In genomic region chr12:80517655-80518054, GRCh38 we compare ENCODE assay signal across 5 cellular contexts.
A peak's percentile ranks its signal among the peaks of the same experiment; 100 is the strongest.
TF ChIP-seq lines count a peak whose summit lies in the region.

No MANE protein-coding gene starts in this region.

TF ChIP-seq in SK-N-SH treated with all-trans-retinoic acid at 6 μM for 48 hours, 23 proteins besides CTCF, POLR2A, EP300 and RAD21:
- TF ChIP-seq OSR1 (CRISPR knock-in tag; IDR thresholded peaks at IDR 0.05), result no peak
- TF ChIP-seq ZNF8 (CRISPR knock-in tag; IDR thresholded peaks at IDR 0.05), result peak; percentile 81; the same call in 1 of the 2 replicates

TF ChIP-seq in SK-N-SH, 30 proteins besides CTCF, POLR2A, EP300 and RAD21:
- no peak for TF ChIP-seq POLR2AphosphoS5 (IDR thresholded peaks at IDR 0.05; ENCODE audit: low read depth, low read length)
- no peak for TF ChIP-seq FOSL2 (IDR thresholded peaks at IDR 0.05; ENCODE audit: borderline replicate concordance, low read depth)
- no peak for TF ChIP-seq FOXJ3 (CRISPR knock-in tag; IDR thresholded peaks at IDR 0.05)
- TF ChIP-seq USF2 (IDR thresholded peaks at IDR 0.05; ENCODE audit: borderline replicate concordance, low read depth, low read length), result no peak
- no peak for TF ChIP-seq SIN3A (IDR thresholded peaks at IDR 0.05; ENCODE audit: borderline replicate concordance, low read depth, low read length)
- no peak for TF ChIP-seq MAX (IDR thresholded peaks at IDR 0.05; ENCODE audit: low read depth)
- TF ChIP-seq NFIC (IDR thresholded peaks at IDR 0.05; ENCODE audit: borderline replicate concordance), result no peak
- TF ChIP-seq RXRA (IDR thresholded peaks at IDR 0.05; ENCODE audit: borderline replicate concordance, low read depth), result no peak
- TF ChIP-seq TAF1 (IDR thresholded peaks at IDR 0.05; ENCODE audit: borderline replicate concordance, low read depth, low read length), result no peak
- no peak for TF ChIP-seq GABPA (IDR thresholded peaks at IDR 0.05; ENCODE audit: low read depth)
- no peak for TF ChIP-seq USF1 (IDR thresholded peaks at IDR 0.05; ENCODE audit: borderline replicate concordance, low read depth)
- TF ChIP-seq ELF1 (IDR thresholded peaks at IDR 0.05), result no peak
- TF ChIP-seq MEF2A (IDR thresholded peaks at IDR 0.05; ENCODE audit: borderline replicate concordance, low read depth), result no peak
- TF ChIP-seq CHD2 (IDR thresholded peaks at IDR 0.05; ENCODE audit: low read length, partially characterized antibody), result no peak
TF ChIP-seq in SK-N-SH: peak in this region for 0.

TF ChIP-seq in HEK293, 187 proteins besides CTCF, POLR2A, EP300 and RAD21:
- TF ChIP-seq ZNF146 (tag by site-specific recombination; IDR thresholded peaks at IDR 0.05) (peak; percentile 21; the same call in 1 of the 2 replicates), ZNF561 (tag by site-specific recombination; IDR thresholded peaks at IDR 0.05; ENCODE audit: borderline replicate concordance) (no peak)

TF ChIP-seq in K562, 482 proteins besides CTCF, POLR2A, EP300 and RAD21:
- TF ChIP-seq ZNF146 (CRISPR knock-in tag; IDR thresholded peaks at IDR 0.05; ENCODE audit: unreplicated experiment) (peak; percentile 40), ZNF253 (CRISPR knock-in tag; conservative IDR thresholded peaks at IDR 0.05) (no peak), RBM25 (IDR thresholded peaks at IDR 0.05; ENCODE audit: low read depth, low read length, severe bottlenecking) (peak; percentile 15), ZNF143 (CRISPR knock-in tag; IDR thresholded peaks at IDR 0.05) (no peak)

TF ChIP-seq in H1, 55 proteins besides CTCF, POLR2A, EP300 and RAD21:
- TF ChIP-seq EGR1 (IDR thresholded peaks at IDR 0.05; ENCODE audit: borderline replicate concordance, low read depth, low read length), result no peak
- no peak for TF ChIP-seq SIN3A (conservative IDR thresholded peaks at IDR 0.05 in 1 of 2, IDR thresholded peaks at IDR 0.05 in 1 of 2; ENCODE audit: low read depth in 1 of 2, low read length in 2 of 2)
- TF ChIP-seq POLR2AphosphoS5 (IDR thresholded peaks at IDR 0.05; ENCODE audit: low read depth, low read length), result no peak
- peak; percentile 51; the same call in 1 of the 2 replicates for TF ChIP-seq KDM1A (IDR thresholded peaks at IDR 0.05; ENCODE audit: borderline replicate concordance, low read length)
- no peak for TF ChIP-seq CHD2 (IDR thresholded peaks at IDR 0.05; ENCODE audit: low read length)
